Comparison of ENCODE assay signal across 19 cellular contexts in the genomic region with DNA sequence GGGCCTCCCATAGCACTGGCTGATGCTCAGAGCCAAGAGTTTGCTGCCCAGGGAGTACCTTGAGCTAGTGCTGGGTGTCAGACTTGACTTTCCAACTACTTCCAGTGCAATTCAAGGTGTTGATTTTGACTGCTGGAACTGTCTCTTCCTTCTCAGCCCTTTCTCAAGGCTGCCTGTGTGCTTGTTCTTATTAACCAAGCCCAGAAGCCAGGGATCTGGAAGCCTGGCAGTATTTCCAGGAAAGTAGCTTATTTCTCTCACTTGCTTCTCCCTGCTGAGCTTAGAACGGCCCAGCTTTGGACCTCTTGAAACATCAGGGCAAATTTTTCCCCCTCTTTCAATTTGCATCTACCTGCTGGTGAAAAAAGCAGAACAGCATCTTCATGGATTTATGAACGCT. TPM values are rescaled to one million over a fixed set of nuclear protein-coding genes. Genes with fewer than 3 reads are reported as not detected.
"Had no signal": no experiment of that assay in that cellular context is flagged by ENCODE, and none has a peak within 500 bp of the region (broad histone marks: within the 10 kb centered on the region; RNA-seq: fewer than 3 reads in every experiment).

No MANE protein-coding gene starts in this region.

- H3K27ac ChIP-seq: epithelial cell of prostate, neutrophil, parathyroid adenoma had no signal

- DNase-seq: activated gamma-delta T cell; caudate nucleus; effector memory CD8-positive, alpha-beta T cell; hypothalamus; mammary epithelial cell; mucosa of descending colon; naive B cell; stimulated activated CD4-positive, alpha-beta T cell treated with anti-CD3 and anti-CD28 coated beads, Interleukin-2, amount 100 ng/mL, for 24 hours; stimulated activated naive CD4-positive, alpha-beta T cell treated with Interleukin-2 at 50 U/mL for 16 hours; substantia nigra had no signal

- ATAC-seq: activated CD4-positive, CD25-positive, alpha-beta regulatory T cell treated with anti-CD3 and anti-CD28 coated beads, Interleukin-2, amount 50 U/mL, for 24 hours; effector memory CD8-positive, alpha-beta T cell; left lobe of liver; mucosa of descending colon had no signal

- H3K9me3 ChIP-seq: mucosa of descending colon, neutrophil, tibial nerve had no signal

- H3K9me3 Mint-ChIP-seq: effector memory CD8-positive, alpha-beta T cell had no signal

- H3K4me3 ChIP-seq: mucosa of descending colon, tibial nerve had no signal

- H3K4me1 Mint-ChIP-seq: naive B cell had no signal

- H3K4me3 Mint-ChIP-seq: activated naive CD8-positive, alpha-beta T cell; effector memory CD8-positive, alpha-beta T cell; naive B cell had no signal

- H3K27me3 ChIP-seq: neutrophil, tibial nerve had no signal

- H3K36me3 Mint-ChIP-seq: activated naive CD8-positive, alpha-beta T cell; naive B cell had no signal

- H3K36me3 ChIP-seq: neutrophil, tibial nerve had no signal

- H3K4me1 ChIP-seq: parathyroid adenoma had no signal

- H3K27ac Mint-ChIP-seq: activated naive CD8-positive, alpha-beta T cell; effector memory CD8-positive, alpha-beta T cell; naive B cell had no signal

RNA-seq across cellular contexts. Expression of a gene that starts 27.6 kb away (rescaled TPM):
- total RNA-seq: activated CD8-positive, alpha-beta memory T cell treated with anti-CD3 and anti-CD28 coated beads for 36 hours; T-helper 1 cell treated with Interleukin-12 subunit alpha and Interleukin-12 subunit beta and Interleukin-4 antibody, amounts not matched to agents 30 ng/mL and 1 ng/mL, for 36 hours had no signal
